Comparison of ENCODE assay signal across 7 cellular contexts in the genomic region with DNA sequence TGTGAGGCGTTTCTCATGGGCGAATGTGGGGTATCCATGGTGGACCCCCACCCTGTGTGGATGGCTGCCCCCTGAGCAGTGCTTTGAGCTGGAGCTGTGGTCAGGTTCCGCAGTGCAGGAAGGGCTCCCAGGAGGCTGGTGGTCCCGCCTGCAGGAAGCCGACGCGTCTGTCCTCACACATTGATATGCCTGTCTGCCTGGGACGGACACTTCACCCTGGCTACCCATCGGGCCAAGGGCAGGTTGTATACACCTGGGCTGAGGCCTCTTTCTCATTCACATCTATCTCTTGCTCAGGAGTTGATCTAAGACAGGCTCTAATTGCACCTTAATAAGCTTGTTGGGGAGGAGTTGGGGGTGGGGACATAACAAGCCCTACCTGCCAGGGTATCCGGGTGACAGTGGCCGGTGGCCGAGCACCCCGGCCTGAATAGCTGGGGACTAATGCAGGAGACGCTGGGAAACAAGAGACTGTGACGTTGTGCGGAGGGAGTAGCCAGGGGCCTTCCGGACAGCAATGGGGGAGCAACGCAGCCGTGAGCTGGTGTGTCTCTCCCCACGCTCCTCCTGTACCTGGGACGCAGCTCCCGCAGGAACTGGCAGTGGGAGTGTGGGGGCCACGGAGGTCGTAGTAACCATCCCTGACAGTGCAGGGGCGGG. TPM values are rescaled to one million over a fixed set of nuclear protein-coding genes. Genes with fewer than 3 reads are reported as not detected.
DNase-seq lines count a peak whose midpoint lies in the region; ATAC-seq and TF ChIP-seq lines count a peak whose summit lies in the region.

No MANE protein-coding gene starts in this region.

- H3K27ac ChIP-seq in RWPE2 (ENCODE audit: poor library complexity, severe bottlenecking) = peak overlapping the region; percentile 31
- peak overlapping the region; percentile 29 to 75 (median 66) for H3K27ac ChIP-seq in sigmoid colon

- no peak for TF ChIP-seq CTCF in RWPE2 (IDR thresholded peaks at IDR 0.05; ENCODE audit: poor library complexity, severe bottlenecking)
- TF ChIP-seq CTCF in sigmoid colon (IDR thresholded peaks at IDR 0.05) = no peak

- H3K4me3 ChIP-seq in RWPE2 (ENCODE audit: severe bottlenecking) = no peak overlapping the region
- no peak overlapping the region for H3K4me3 ChIP-seq in sigmoid colon

- no peaks in the 10 kb centered on the region for H3K9me3 ChIP-seq in RWPE2 (ENCODE audit: severe bottlenecking)
- H3K9me3 ChIP-seq in sigmoid colon = no peaks in the 10 kb centered on the region

- peak; percentile 77 for DNase-seq in HPDE6-E6E7 (ENCODE audit: extremely low spot score)
- no peak for DNase-seq in RWPE2 (ENCODE audit: low spot score)
- DNase-seq in head of caudate nucleus = peak in 38 of 42 donors; percentile 32 to 86 (median 63)
- peak; percentile 79 for DNase-seq in sigmoid colon

- ATAC-seq in RWPE2 (ENCODE audit: low read depth) (peak; percentile 77), GM18873 (IDR thresholded peaks at IDR 0.05; ENCODE audit: low FRiP score, unreplicated experiment) (no peak), HG03039 (IDR thresholded peaks at IDR 0.05; ENCODE audit: unreplicated experiment) (no peak), GM21786 (IDR thresholded peaks at IDR 0.05; ENCODE audit: unreplicated experiment) (no peak)

- peaks cover 3% of the 10 kb centered on the region for H3K4me1 ChIP-seq in RWPE2 (ENCODE audit: insufficient read depth, poor library complexity, severe bottlenecking)
- H3K4me1 ChIP-seq in sigmoid colon = peaks cover 0 to 4% (median 0%) of the 10 kb centered on the region in 4 donors

- intact Hi-C loops in head of caudate nucleus (cut with DNase I) (no loop called here), sigmoid colon (cut with DNase I) (no loop called here)

- 55 to 59% methylated on average over 25 of the region's 25 CpGs for WGBS in sigmoid colon, 2 donors

- H3K36me3 ChIP-seq in RWPE2 (ENCODE audit: low read depth) (peaks cover 75% of the 10 kb centered on the region), sigmoid colon (peaks cover 0 to 43% (median 6%) of the 10 kb centered on the region in 4 donors)

- no peak for TF ChIP-seq POLR2A in sigmoid colon (IDR thresholded peaks at IDR 0.05)

- no peaks in the 10 kb centered on the region for H3K27me3 ChIP-seq in RWPE2 (ENCODE audit: insufficient read depth, poor library complexity, severe bottlenecking)
- no peaks in the 10 kb centered on the region for H3K27me3 ChIP-seq in sigmoid colon

- TF ChIP-seq EP300 in sigmoid colon (IDR thresholded peaks at IDR 0.05) = no peak

RNA-seq across cellular contexts. Expression of a gene that starts 21.7 kb away (rescaled TPM):
- 10 to 100 TPM; 22.1 to 26.0 (median 23.9) TPM for total RNA-seq in sigmoid colon
- 10 to 100 TPM; 43.8 to 88.5 (median 51.3) TPM for polyA plus RNA-seq in sigmoid colon

RNA-seq across cellular contexts. Expression of a gene that starts 35.5 kb away (rescaled TPM):
- 1 to 10 TPM; 7.1 to 9.7 (median 7.8) TPM for total RNA-seq in sigmoid colon
- 100 to 1,000 TPM in 2 of 3 donors, 10 to 100 TPM in 1; 76.0 to 167 (median 101) TPM for polyA plus RNA-seq in sigmoid colon

RNA-seq across cellular contexts. Expression of a gene that starts 48.8 kb away (rescaled TPM):
- total RNA-seq in sigmoid colon = 10 to 100 TPM; 10.3 to 16.1 (median 11.8) TPM
- 10 to 100 TPM in 1 of 3 donors, 1 to 10 TPM in 2; 3.9 to 16.2 (median 5.4) TPM for polyA plus RNA-seq in sigmoid colon
